In the genomic region with DNA sequence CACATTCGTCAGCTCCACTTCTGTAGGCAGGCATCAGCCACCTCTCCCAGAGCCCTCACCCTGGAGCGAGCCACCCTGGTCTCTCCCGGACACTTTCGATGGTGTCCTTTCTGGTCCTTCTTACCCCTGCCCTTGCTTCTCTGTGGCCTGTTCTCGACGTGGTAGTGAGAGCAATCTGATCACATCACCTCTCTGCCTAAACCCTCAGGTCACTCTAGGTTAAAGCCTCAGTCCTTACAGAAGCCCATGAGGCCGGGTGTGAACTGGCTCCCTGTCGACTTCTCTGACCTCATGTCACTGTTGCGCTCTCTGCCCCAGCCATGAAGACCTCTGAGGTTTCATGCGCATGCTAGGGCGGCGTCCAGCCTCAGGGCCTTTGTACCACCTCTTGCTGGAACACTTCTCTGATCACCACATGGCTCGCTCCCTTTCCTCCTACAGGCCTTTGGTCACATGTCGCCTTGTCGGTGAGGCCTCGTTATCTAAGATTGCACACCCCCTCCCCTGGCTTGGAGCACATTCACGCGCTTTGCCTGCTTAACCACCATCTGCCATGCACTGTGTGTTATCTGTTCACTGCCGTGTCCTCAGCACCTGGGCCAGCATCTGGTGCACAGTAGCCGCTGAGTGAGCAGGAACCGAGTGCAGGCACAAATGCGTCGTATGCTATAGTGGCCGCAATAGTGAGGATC, we compare ENCODE assay signal across 14 cellular contexts.
"Had no signal": no experiment of that assay in that cellular context is flagged by ENCODE, and none has a peak within 500 bp of the region (broad histone marks: within the 10 kb centered on the region; RNA-seq: fewer than 3 reads in every experiment).

No MANE protein-coding gene starts in this region.

- ATAC-seq: activated CD8-positive, alpha-beta memory T cell treated with anti-CD3 and anti-CD28 coated beads, Interleukin-2, amount 10 ng/mL, durations not matched to agents 7 days and 5 days; right cardiac atrium had no signal

- FAIRE-seq: TTC549 had no signal

- H3K4me2 ChIP-seq: smooth muscle cell had no signal

- H3K9me3 ChIP-seq: neutrophil had no signal

- H3K4me3 ChIP-seq: smooth muscle cell, tibial nerve had no signal

- H3K27ac Mint-ChIP-seq: activated CD8-positive, alpha-beta memory T cell treated with anti-CD3 and anti-CD28 coated beads, Interleukin-2, amount 10 ng/mL, durations not matched to agents 7 days and 5 days; activated naive CD8-positive, alpha-beta T cell treated with anti-CD3 and anti-CD28 coated beads for 36 hours; activated T-cell treated with anti-CD3 and anti-CD28 coated beads, Interleukin-2, amount 50 U/mL, for 24 hours; mesothelial cell of epicardium had no signal

- DNase-seq: activated CD4-positive, alpha-beta T cell treated with anti-CD3 and anti-CD28 coated beads, Interleukin-2, amount 50 U/mL, for 4 hours; activated CD4-positive, CD25-positive, alpha-beta regulatory T cell treated with anti-CD3 and anti-CD28 coated beads, Interleukin-2, amount 50 U/mL, for 72 hours; activated CD8-positive, alpha-beta memory T cell treated with anti-CD3 and anti-CD28 coated beads, Interleukin-2, amount 10 ng/mL, durations not matched to agents 7 days and 5 days; activated effector memory CD4-positive, alpha-beta T cell treated with Interleukin-2 at 50 U/mL for 16 hours; activated naive CD8-positive, alpha-beta T cell treated with anti-CD3 and anti-CD28 coated beads for 36 hours; activated T-cell treated with anti-CD3 and anti-CD28 coated beads, Interleukin-2, amount 50 U/mL, for 24 hours; dermis blood vessel endothelial cell; hippocampal formation; right cardiac atrium had no signal

- H3K4me3 Mint-ChIP-seq: activated CD8-positive, alpha-beta memory T cell treated with anti-CD3 and anti-CD28 coated beads, Interleukin-2, amount 10 ng/mL, durations not matched to agents 7 days and 5 days; activated naive CD8-positive, alpha-beta T cell treated with anti-CD3 and anti-CD28 coated beads for 36 hours; activated T-cell treated with anti-CD3 and anti-CD28 coated beads, Interleukin-2, amount 50 U/mL, for 24 hours; mesothelial cell of epicardium had no signal

- H3K4me1 Mint-ChIP-seq: activated CD8-positive, alpha-beta memory T cell treated with anti-CD3 and anti-CD28 coated beads, Interleukin-2, amount 10 ng/mL, durations not matched to agents 7 days and 5 days; activated naive CD8-positive, alpha-beta T cell treated with anti-CD3 and anti-CD28 coated beads for 36 hours; mesothelial cell of epicardium had no signal

- H3K4me1 ChIP-seq: tibial nerve had no signal

- H3K27me3 Mint-ChIP-seq: activated CD8-positive, alpha-beta memory T cell treated with anti-CD3 and anti-CD28 coated beads, Interleukin-2, amount 10 ng/mL, durations not matched to agents 7 days and 5 days; activated naive CD8-positive, alpha-beta T cell treated with anti-CD3 and anti-CD28 coated beads for 36 hours; activated T-cell treated with anti-CD3 and anti-CD28 coated beads, Interleukin-2, amount 50 U/mL, for 24 hours had no signal

- H3K27ac ChIP-seq: neutrophil, tibial nerve had no signal

- H3K27me3 ChIP-seq: neutrophil, tibial nerve had no signal
